ENCODE assay signal across 22 cellular contexts in the genomic region with DNA sequence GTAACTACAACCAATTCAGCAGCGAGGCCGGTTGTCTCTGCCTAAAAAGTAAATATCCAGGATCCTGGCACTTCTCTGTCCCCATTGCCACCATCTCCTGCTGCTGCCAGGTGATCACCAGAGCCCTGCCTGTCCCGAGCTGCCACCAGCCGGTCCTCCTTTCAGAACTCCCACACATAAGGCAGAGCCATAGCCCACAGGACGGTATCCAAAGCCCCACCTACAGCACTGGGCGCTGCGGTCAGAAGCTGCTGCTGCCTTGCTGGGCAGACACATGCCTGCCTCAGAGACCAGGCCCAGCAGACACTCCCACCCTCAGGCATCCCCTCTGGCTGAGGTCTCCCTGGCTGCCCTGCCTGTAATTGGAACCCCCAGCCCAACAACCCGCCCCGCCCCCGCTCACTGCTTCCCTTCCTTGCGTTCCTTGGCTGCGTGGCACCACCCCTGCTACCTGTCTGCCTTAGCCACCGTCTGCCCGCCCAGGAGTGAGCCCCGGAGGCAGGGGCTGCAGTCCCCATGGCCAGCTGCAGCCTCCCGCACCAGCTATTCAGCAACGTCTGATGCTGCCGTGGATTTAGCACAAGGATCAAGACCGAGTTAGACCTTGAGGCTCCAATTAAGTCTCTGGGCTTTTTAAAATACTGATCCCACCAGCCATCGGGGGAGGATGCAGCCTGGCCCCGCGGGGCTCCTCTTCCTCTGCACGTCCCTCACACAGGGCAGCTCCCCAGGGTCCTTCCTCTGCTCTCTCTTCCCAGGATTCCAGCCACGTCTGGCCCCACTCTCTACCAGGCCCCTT.
DNase-seq lines count a peak whose midpoint lies in the region; ATAC-seq, FAIRE-seq and TF ChIP-seq lines count a peak whose summit lies in the region.
"Had no signal": no experiment of that assay in that cellular context is flagged by ENCODE, and none has a peak within 500 bp of the region (broad histone marks: within the 10 kb centered on the region; RNA-seq: fewer than 3 reads in every experiment).

No MANE protein-coding gene starts in this region.

- peaks cover 0 to 70% (median 39%) of the 10 kb centered on the region in 12 donors for H3K4me1 ChIP-seq in heart left ventricle
- peaks cover 0 to 52% of the 10 kb centered on the region in 2 donors for H3K4me1 ChIP-seq in right atrium auricular region
- peaks cover 20% of the 10 kb centered on the region for H3K4me1 ChIP-seq in mesodermal cell (ENCODE audit: control insufficient read depth, insufficient read depth, low read length, poor library complexity, severe bottlenecking)

- TF ChIP-seq CTCF in heart left ventricle (IDR thresholded peaks at IDR 0.05), result no peak
- no peak for TF ChIP-seq CTCF in right atrium auricular region (IDR thresholded peaks at IDR 0.05)

- no peaks in the 10 kb centered on the region for H3K9me3 Mint-ChIP-seq in effector memory CD8-positive, alpha-beta T cell
- H3K9me3 Mint-ChIP-seq: activated CD4-positive, alpha-beta T cell treated with anti-CD3 and anti-CD28 coated beads, Interleukin-2, amount 10 ng/mL, durations not matched to agents 7 days and 5 days had no signal

- DNase-seq in heart left ventricle, result peak in 3 of 5 donors; percentile 56 to 76 (median 61)
- no peak for DNase-seq in right atrium auricular region (ENCODE audit: low spot score)
- DNase-seq in effector memory CD8-positive, alpha-beta T cell, result no peak
- no peak for DNase-seq in urothelium cell line (ENCODE audit: low spot score)
- DNase-seq in NCI-H2196 treated with DMSO at 0.1 percent for 48 hours (lab: John Stamatoyannopoulos, UW; ENCODE audit: unreplicated experiment), result no peak
- no peak for DNase-seq in NCI-H2107 treated with DMSO at 0.1 percent for 48 hours (lab: John Stamatoyannopoulos, UW; ENCODE audit: unreplicated experiment)
- DNase-seq: activated CD4-positive, alpha-beta T cell treated with anti-CD3 and anti-CD28 coated beads, Interleukin-2, amount 10 ng/mL, durations not matched to agents 7 days and 5 days; activated naive CD4-positive, alpha-beta T cell treated with anti-CD3 and anti-CD28 coated beads, Interleukin-2, amount 50 U/mL, for 16 hours; dermis blood vessel endothelial cell; DMS 273 treated with DMSO at 0.1 percent for 48 hours; head of caudate nucleus; left colon; NCI-H1092; NCI-H526 treated with DMSO at 0.1 percent for 48 hours; spleen had no signal

- H3K36me3 Mint-ChIP-seq in effector memory CD8-positive, alpha-beta T cell (ENCODE audit: insufficient read depth), result peaks cover 25% of the 10 kb centered on the region

- H3K27me3 ChIP-seq in heart left ventricle (no peaks in the 10 kb centered on the region), right atrium auricular region (no peaks in the 10 kb centered on the region)
- H3K27me3 ChIP-seq: spleen had no signal

- 67 to 78% (median 76%) methylated on average over 22 to 24 of the region's 24 CpGs for WGBS in heart left ventricle, 4 donors
- 49 to 61% methylated on average over 20 to 24 of the region's 24 CpGs for WGBS in mesodermal cell (ENCODE audit: insufficient coverage in 2 of 2), 2 experiments

- intact Hi-C loops in heart left ventricle (cut with DNase I), result loop anchor here in 1 of 10 donors (10.0 kb wide), 1 partner anchor 53 kb away; no protein-coding TSS in a partner anchor

- H3K4me3 ChIP-seq in heart left ventricle, result peak overlapping the region in 1 of 12 donors; percentile 9
- H3K4me3 ChIP-seq in right atrium auricular region, result no peak overlapping the region
- H3K4me3 ChIP-seq in mesodermal cell (ENCODE audit: extremely low read depth, insufficient read depth, low read length, poor library complexity, severe bottlenecking), result no peak overlapping the region
- H3K4me3 ChIP-seq: GM23248, spleen, thoracic aorta had no signal

- peak; percentile 17 for FAIRE-seq in urothelium cell line (lab: Jason Lieb, UNC)
- FAIRE-seq: TTC549 had no signal

- H3K27ac ChIP-seq in heart left ventricle (peak overlapping the region in 7 of 12 donors; percentile 3 to 57 (median 37)), right atrium auricular region (no peak overlapping the region), mesodermal cell (ENCODE audit: low read depth, low read length, severe bottlenecking) (peak overlapping the region; percentile 41)
- H3K27ac ChIP-seq: C4-2B, GM23248, spleen, thoracic aorta had no signal

- peak overlapping the region; percentile 17 to 90 for H3K27ac Mint-ChIP-seq in effector memory CD8-positive, alpha-beta T cell

- ATAC-seq in heart left ventricle (peak in 1 of 4 donors; percentile 15), HG02884 (IDR thresholded peaks at IDR 0.05; ENCODE audit: unreplicated experiment) (no peak)
- ATAC-seq in effector memory CD8-positive, alpha-beta T cell (replicated peaks), result no peak
- ATAC-seq: left colon, Panc1 had no signal

- no peaks in the 10 kb centered on the region for H3K27me3 Mint-ChIP-seq in effector memory CD8-positive, alpha-beta T cell
- H3K27me3 Mint-ChIP-seq: activated CD4-positive, alpha-beta T cell treated with anti-CD3 and anti-CD28 coated beads, Interleukin-2, amount 10 ng/mL, durations not matched to agents 7 days and 5 days had no signal

- no peaks in the 10 kb centered on the region for H3K9me3 ChIP-seq in heart left ventricle
- no peaks in the 10 kb centered on the region for H3K9me3 ChIP-seq in right atrium auricular region
- no peaks in the 10 kb centered on the region for H3K9me3 ChIP-seq in mesodermal cell (ENCODE audit: control insufficient read depth, low read length)
- H3K9me3 ChIP-seq: spleen, thoracic aorta had no signal

- H3K36me3 ChIP-seq in heart left ventricle (peaks cover 0 to 76% (median 33%) of the 10 kb centered on the region in 9 donors), right atrium auricular region (peaks cover 25% of the 10 kb centered on the region), mesodermal cell (ENCODE audit: control insufficient read depth, insufficient read depth, low read length) (peaks cover 40% of the 10 kb centered on the region)

- TF ChIP-seq POLR2A in heart left ventricle (IDR thresholded peaks at IDR 0.05), result no peak

- H3K4me3 Mint-ChIP-seq in effector memory CD8-positive, alpha-beta T cell, result no peak overlapping the region
- H3K4me3 Mint-ChIP-seq: activated CD4-positive, alpha-beta T cell treated with anti-CD3 and anti-CD28 coated beads, Interleukin-2, amount 10 ng/mL, durations not matched to agents 7 days and 5 days had no signal

- H3K4me1 Mint-ChIP-seq in effector memory CD8-positive, alpha-beta T cell (ENCODE audit: low read depth in 2 of 2), result peaks cover 7 to 8% of the 10 kb centered on the region in 2 donors
- H3K4me1 Mint-ChIP-seq: activated CD4-positive, alpha-beta T cell treated with anti-CD3 and anti-CD28 coated beads, Interleukin-2, amount 10 ng/mL, durations not matched to agents 7 days and 5 days had no signal

Comparison
In these comparisons a context has a peak if more than half of its experiments do, and no peak if none do; other contexts are left out.
1. DNase-seq: peak in heart left ventricle (3 of 5); none in right atrium auricular region (single experiment), effector memory CD8-positive, alpha-beta T cell (0 of 3), urothelium cell line (single experiment), NCI-H2196 treated with DMSO at 0.1 percent for 48 hours (single experiment) and NCI-H2107 treated with DMSO at 0.1 percent for 48 hours (single experiment).
2. H3K27ac ChIP-seq: peak in heart left ventricle (7 of 12) and mesodermal cell (single experiment); none in right atrium auricular region (0 of 2).